11 cellular contexts compared by ENCODE assay signal in genomic region chr4:8079031-8079885, GRCh38.
DNase-seq lines count a peak whose midpoint lies in the region; TF ChIP-seq lines count a peak whose summit lies in the region.
"Had no signal": no experiment of that assay in that cellular context is flagged by ENCODE, and none has a peak within 500 bp of the region (broad histone marks: within the 10 kb centered on the region; RNA-seq: fewer than 3 reads in every experiment).

No MANE protein-coding gene starts in this region.

- H3F3A ChIP-seq in SK-N-SH (replicated peaks; ENCODE audit: insufficient read depth): no peaks in the 10 kb centered on the region

- H3K36me3 ChIP-seq in HEK293 (ENCODE audit: control insufficient read depth in 2 of 2, insufficient read depth in 1 of 2, low read length in 2 of 2): no peaks in the 10 kb centered on the region
- no peaks in the 10 kb centered on the region for H3K36me3 ChIP-seq in SK-N-SH (replicated peaks in 1 of 2; ENCODE audit: control insufficient read depth in 1 of 2, insufficient read depth in 2 of 2, low read length in 1 of 2)
- H3K36me3 ChIP-seq in cardiac muscle cell: no peaks in the 10 kb centered on the region
- no peaks in the 10 kb centered on the region for H3K36me3 ChIP-seq in uterus
- peaks cover 0 to 8% of the 10 kb centered on the region in 2 donors for H3K36me3 ChIP-seq in ascending aorta

- no peak overlapping the region for H2AFZ ChIP-seq in SK-N-SH (ENCODE audit: low read depth)

- no peak overlapping the region for H3K9ac ChIP-seq in SK-N-SH

- DNase-seq in SK-N-SH (peak; percentile 77), cardiac muscle cell (ENCODE audit: low read depth in 1 of 2, low spot score in 1 of 2) (peak; percentile 66 to 82), retinal pigment epithelial cell (ENCODE audit: low read depth) (peak; percentile 23), COLO668 (lab: John Stamatoyannopoulos, UW; ENCODE audit: unreplicated experiment) (no peak), uterus (no peak), ascending aorta (ENCODE audit: low spot score in 2 of 2) (no peak), cortex of kidney (lab: John Stamatoyannopoulos, UW) (no peak)
- DNase-seq: activated CD8-positive, alpha-beta T cell treated with anti-CD3 and anti-CD28 coated beads, Interleukin-2, amount 10 ng/mL, durations not matched to agents 7 days and 5 days; kidney glomerular epithelial cell; NCI-H1092 had no signal

- no peaks in the 10 kb centered on the region for H3K27me3 ChIP-seq in SK-N-SH (ENCODE audit: insufficient read depth)
- H3K27me3 ChIP-seq in cardiac muscle cell: no peaks in the 10 kb centered on the region
- H3K27me3 ChIP-seq in uterus: no peaks in the 10 kb centered on the region
- H3K27me3 ChIP-seq in ascending aorta: no peaks in the 10 kb centered on the region

- TF ChIP-seq CTCF in HEK293 (tag by site-specific recombination; IDR thresholded peaks at IDR 0.05): no peak
- TF ChIP-seq CTCF in SK-N-SH (IDR thresholded peaks at IDR 0.05): no peak
- TF ChIP-seq CTCF in cardiac muscle cell (IDR thresholded peaks at IDR 0.05; ENCODE audit: low read depth, low read length): no peak
- TF ChIP-seq CTCF in retinal pigment epithelial cell (conservative IDR thresholded peaks at IDR 0.05; ENCODE audit: low read depth, low read length): no peak
- TF ChIP-seq CTCF in uterus (IDR thresholded peaks at IDR 0.05): no peak
- no peak for TF ChIP-seq CTCF in ascending aorta (IDR thresholded peaks at IDR 0.05)

- POLR2A ChIA-PET in HEK293 (lab: Yijun Ruan, JAX): interaction anchor here (0.5 kb wide), 1 partner anchor 329 kb away, joined by 3 read pairs; no protein-coding TSS in a partner anchor
- POLR2A ChIA-PET in SK-N-SH (lab: Yijun Ruan, JAX): no interaction called here

- no peaks in the 10 kb centered on the region for H3K4me1 ChIP-seq in HEK293 (ENCODE audit: control insufficient read depth, insufficient read depth, low read length)
- peaks cover 0 to 16% of the 10 kb centered on the region in 2 experiments; a peak in 1 of 4 replicates for H3K4me1 ChIP-seq in SK-N-SH (ENCODE audit: control insufficient read depth in 1 of 2, insufficient read depth in 2 of 2, low read depth in 1 of 2, low read length in 1 of 2)
- H3K4me1 ChIP-seq in cardiac muscle cell (ENCODE audit: low read depth): peaks cover 22% of the 10 kb centered on the region
- H3K4me1 ChIP-seq in uterus: no peaks in the 10 kb centered on the region
- no peaks in the 10 kb centered on the region for H3K4me1 ChIP-seq in ascending aorta

- H3K9me2 ChIP-seq in SK-N-SH: no peaks in the 10 kb centered on the region

- no peaks in the 10 kb centered on the region for H4K20me1 ChIP-seq in SK-N-SH (ENCODE audit: insufficient read depth)

- no peak for TF ChIP-seq EP300 in SK-N-SH (IDR thresholded peaks at IDR 0.05; ENCODE audit: borderline replicate concordance in 1 of 2, low read depth in 1 of 2, low read length in 1 of 2)

- CTCF ChIA-PET in HEK293 (lab: Yijun Ruan, JAX): no interaction called here
- CTCF ChIA-PET in SK-N-SH (lab: Yijun Ruan, JAX): interaction anchor here (0.6 to 1.3 kb wide), 3 partner anchors 98 to 323 kb away, joined by 3 to 4 read pairs (median 3); no protein-coding TSS in a partner anchor

- H3K4me2 ChIP-seq in SK-N-SH: no peak overlapping the region

- no peaks in the 10 kb centered on the region for H3K79me2 ChIP-seq in SK-N-SH (ENCODE audit: insufficient read depth)

- H3K4me3 ChIP-seq in HEK293 (ENCODE audit: low read depth, low read length): no peak overlapping the region
- no peak overlapping the region for H3K4me3 ChIP-seq in SK-N-SH (ENCODE audit: low read depth in 2 of 2, low read length in 1 of 2)
- H3K4me3 ChIP-seq in cardiac muscle cell: no peak overlapping the region
- no peak overlapping the region for H3K4me3 ChIP-seq in retinal pigment epithelial cell (ENCODE audit: low read length)
- H3K4me3 ChIP-seq in uterus: no peak overlapping the region
- H3K4me3 ChIP-seq in ascending aorta: no peak overlapping the region

- intact Hi-C loops in uterus (cut with DNase I; ENCODE audit: low total_unique reads): no loop called here
- intact Hi-C loops in ascending aorta (cut with DNase I): no loop called here

- TF ChIP-seq RAD21 in SK-N-SH (IDR thresholded peaks at IDR 0.05; ENCODE audit: low read length): no peak

- H3K27ac ChIP-seq in HEK293 (ENCODE audit: extremely low read depth, low read depth, low read length): no peak overlapping the region
- no peak overlapping the region for H3K27ac ChIP-seq in SK-N-SH (ENCODE audit: low read depth in 2 of 2, low read length in 1 of 2)
- peak overlapping the region; percentile 79 for H3K27ac ChIP-seq in cardiac muscle cell
- H3K27ac ChIP-seq in uterus: no peak overlapping the region
- H3K27ac ChIP-seq in ascending aorta: no peak overlapping the region

- no peak for TF ChIP-seq POLR2A in uterus (IDR thresholded peaks at IDR 0.05)

- H3K9me3 ChIP-seq in HEK293 (ENCODE audit: control insufficient read depth, insufficient read depth, low read depth, low read length) (no peaks in the 10 kb centered on the region), SK-N-SH (no peaks in the 10 kb centered on the region), cardiac muscle cell (ENCODE audit: low read depth) (no peaks in the 10 kb centered on the region), uterus (no peaks in the 10 kb centered on the region), ascending aorta (no peaks in the 10 kb centered on the region)

- WGBS in SK-N-SH (ENCODE audit: low lambda C conversion rate): 52% methylated on average over 30 of the region's 32 CpGs

TF ChIP-seq in HEK293, 187 proteins besides CTCF, POLR2A, EP300 and RAD21 (continues in another document):
- peak; percentile 72 for TF ChIP-seq ZFHX2 (tag by site-specific recombination; conservative IDR thresholded peaks at IDR 0.05)
- no peak for TF ChIP-seq ZNF146 (tag by site-specific recombination; IDR thresholded peaks at IDR 0.05)
- peak; percentile 83 for TF ChIP-seq FEZF1 (tag by site-specific recombination; IDR thresholded peaks at IDR 0.05)
- TF ChIP-seq ZNF639 (tag by site-specific recombination; IDR thresholded peaks at IDR 0.05): no peak
- peak; percentile 81 for TF ChIP-seq EGR2 (tag by site-specific recombination; IDR thresholded peaks at IDR 0.05; ENCODE audit: low read depth)
- peak; percentile 41; the same call in 1 of the 2 replicates for TF ChIP-seq GLIS2 (tag by site-specific recombination; IDR thresholded peaks at IDR 0.05)
- TF ChIP-seq ZNF341 (tag by site-specific recombination; IDR thresholded peaks at IDR 0.05; ENCODE audit: low read depth): no peak
- peak; percentile 61; the same call in 1 of the 2 replicates for TF ChIP-seq GLIS1 (tag by site-specific recombination; IDR thresholded peaks at IDR 0.05)
- no peak for TF ChIP-seq ZNF2 (tag by site-specific recombination; IDR thresholded peaks at IDR 0.05)
- TF ChIP-seq REPIN1 (tag by site-specific recombination; IDR thresholded peaks at IDR 0.05; ENCODE audit: low read depth): no peak
- TF ChIP-seq KLF10 (tag by site-specific recombination; IDR thresholded peaks at IDR 0.05): peak; percentile 75
- TF ChIP-seq ZIC2 (tag by site-specific recombination; IDR thresholded peaks at IDR 0.05): peak; percentile 19; the same call in 1 of the 2 replicates

TF ChIP-seq in SK-N-SH, 30 proteins besides CTCF, POLR2A, EP300 and RAD21:
- TF ChIP-seq GATA2 (CRISPR knock-in tag; IDR thresholded peaks at IDR 0.05): peak; percentile 60
- TF ChIP-seq MXI1 (IDR thresholded peaks at IDR 0.05; ENCODE audit: low read depth, low read length): peak; percentile 62; the same call in 1 of the 2 replicates
- TF ChIP-seq RXRA (IDR thresholded peaks at IDR 0.05; ENCODE audit: borderline replicate concordance, low read depth): no peak

Comparison
In these comparisons a context has a peak if more than half of its experiments do, and no peak if none do; other contexts are left out.
1. DNase-seq: peak in SK-N-SH (single experiment), cardiac muscle cell (2 of 2) and retinal pigment epithelial cell (single experiment); none in COLO668 (single experiment), uterus (0 of 2), ascending aorta (0 of 2) and cortex of kidney (single experiment).